In genomic region chr14:68563256-68564131, GRCh38 we compare ENCODE assay signal across 11 cellular contexts.
DNase-seq lines count a peak whose midpoint lies in the region; ATAC-seq and TF ChIP-seq lines count a peak whose summit lies in the region.
"Had no signal": no experiment of that assay in that cellular context is flagged by ENCODE, and none has a peak within 500 bp of the region (broad histone marks: within the 10 kb centered on the region; RNA-seq: fewer than 3 reads in every experiment).

No MANE protein-coding gene starts in this region.

- no peaks in the 10 kb centered on the region for H3K9me3 ChIP-seq in breast epithelium
- H3K9me3 ChIP-seq in left lung: no peaks in the 10 kb centered on the region
- H3K9me3 ChIP-seq in skeletal muscle tissue (ENCODE audit: control insufficient read depth in 3 of 3, low read length in 3 of 3): no peaks in the 10 kb centered on the region

- H3K27ac ChIP-seq in breast epithelium: peak overlapping the region; percentile 90
- peak overlapping the region; percentile 65 to 77 for H3K27ac ChIP-seq in left lung
- H3K27ac ChIP-seq in skeletal muscle tissue (ENCODE audit: low read depth, low read length): peak overlapping the region; percentile 69

- TF ChIP-seq CTCF in breast epithelium (IDR thresholded peaks at IDR 0.05) (no peak), left lung (IDR thresholded peaks at IDR 0.05) (no peak)

- peak; percentile 32 for DNase-seq in GDM1 (lab: John Stamatoyannopoulos, UW)
- no peak for DNase-seq in breast epithelium (ENCODE audit: low spot score in 2 of 2)
- peak in 1 of 2 donors; percentile 31 for DNase-seq in left lung
- DNase-seq in activated gamma-delta T cell treated with Interleukin-2 at 50 U/mL for 16 hours: no peak
- DNase-seq in stimulated activated CD8-positive, alpha-beta memory T cell treated with anti-CD3 and anti-CD28 coated beads, Interleukin-4, amount 100 ng/mL, for 48 hours: no peak
- DNase-seq: NCI-H510A, occipital lobe, substantia nigra had no signal

- TF ChIP-seq POLR2A in breast epithelium (IDR thresholded peaks at IDR 0.05): no peak

- peak overlapping the region in 2 of 3 donors; percentile 39 to 54 for H3K4me3 ChIP-seq in breast epithelium
- no peak overlapping the region for H3K4me3 ChIP-seq in left lung
- peak overlapping the region in 1 of 3 donors; percentile 17 for H3K4me3 ChIP-seq in skeletal muscle tissue (ENCODE audit: low read length in 3 of 3)

- no peaks in the 10 kb centered on the region for H3K36me3 ChIP-seq in breast epithelium
- H3K36me3 ChIP-seq in left lung: no peaks in the 10 kb centered on the region
- H3K36me3 ChIP-seq in skeletal muscle tissue (ENCODE audit: control insufficient read depth in 3 of 3, insufficient read depth in 3 of 3, low read length in 3 of 3): no peaks in the 10 kb centered on the region

- H3K27me3 ChIP-seq in breast epithelium (no peaks in the 10 kb centered on the region), left lung (no peaks in the 10 kb centered on the region), skeletal muscle tissue (ENCODE audit: control insufficient read depth in 3 of 3, insufficient read depth in 3 of 3, low read length in 3 of 3) (no peaks in the 10 kb centered on the region)

- H3K9ac ChIP-seq in skeletal muscle tissue (ENCODE audit: low read depth in 1 of 3, low read length in 3 of 3): peak overlapping the region in 2 of 3 donors; percentile 50 to 54

- peaks cover 5 to 36% of the 10 kb centered on the region in 2 donors for H3K4me1 ChIP-seq in breast epithelium
- peaks cover 30 to 41% of the 10 kb centered on the region in 2 donors for H3K4me1 ChIP-seq in left lung
- H3K4me1 ChIP-seq in skeletal muscle tissue (ENCODE audit: control insufficient read depth in 3 of 3, insufficient read depth in 3 of 3, low read length in 3 of 3): peaks cover 21 to 43% (median 29%) of the 10 kb centered on the region in 3 donors

- peak; percentile 45 for ATAC-seq in left lung
- no peak for ATAC-seq in HG03457 (IDR thresholded peaks at IDR 0.05; ENCODE audit: unreplicated experiment)
- no peak for ATAC-seq in HG02588 (IDR thresholded peaks at IDR 0.05; ENCODE audit: unreplicated experiment)

- intact Hi-C loops in breast epithelium (cut with DNase I; ENCODE audit: low total_unique reads) (loop anchor here (10.0 kb wide), 1 partner anchor 231 kb away; the partner anchor contains the start of gene ZFP36L1), left lung (cut with DNase I) (no loop called here)

Comparison
In these comparisons a context has a peak if more than half of its experiments do, and no peak if none do; other contexts are left out.
1. H3K4me3 ChIP-seq: peak in breast epithelium (2 of 3); none in left lung (0 of 2).
2. Peak in every context shown above with its lines, with median percentiles within 50 percentile points of each other: H3K27ac ChIP-seq.